ENCODE assay signal across 21 cellular contexts in genomic region chr1:94191216-94191615, GRCh38. TPM values are rescaled to one million over a fixed set of nuclear protein-coding genes. Genes with fewer than 3 reads are reported as not detected.
DNase-seq lines count a peak whose midpoint lies in the region; ATAC-seq, FAIRE-seq and TF ChIP-seq lines count a peak whose summit lies in the region.
"Had no signal": no experiment of that assay in that cellular context is flagged by ENCODE, and none has a peak within 500 bp of the region (broad histone marks: within the 10 kb centered on the region; RNA-seq: fewer than 3 reads in every experiment).

No MANE protein-coding gene starts in this region.

- peak; percentile 7 for DNase-seq in NCI-H748 (lab: John Stamatoyannopoulos, UW; ENCODE audit: unreplicated experiment)
- no peak for DNase-seq in NCI-H748 treated with DMSO at 0.1 percent for 48 hours (lab: John Stamatoyannopoulos, UW)
- DNase-seq in DMS79 treated with DMSO at 0.1 percent for 48 hours (lab: John Stamatoyannopoulos, UW), result peak; percentile 39
- no peak for DNase-seq in PC-3
- no peak for DNase-seq in mesothelial cell of epicardium (ENCODE audit: low spot score in 2 of 2, unreplicated experiment in 2 of 2)
- DNase-seq in GM12892 (ENCODE audit: insufficient read length), result no peak
- no peak for DNase-seq in OCI-M1 (lab: John Stamatoyannopoulos, UW)
- DNase-seq: CD4-positive, CD25-positive, alpha-beta regulatory T cell; GM23248; H9; HFFc6; Kasumi-1; MG63; NCI-H146; NCI-H2081; NCI-H226; NCI-H526 had no signal

- POLR2A ChIA-PET in PC-3 (lab: Charles Lee; ENCODE audit: unreplicated experiment), result no interaction called here

- no peak overlapping the region for H3K27ac ChIP-seq in PC-3 (ENCODE audit: low read length)
- H3K27ac ChIP-seq: GM23248, SJSA1 had no signal

- intact Hi-C loops in PC-3 (cut with micrococcal nuclease), result no loop called here

- peaks cover 44% of the 10 kb centered on the region for H3F3A ChIP-seq in PC-3 (ENCODE audit: low read length, unreplicated experiment)

- CTCF ChIA-PET in PC-3 (lab: Charles Lee), result interaction anchor here (1.3 kb wide), 1 partner anchor 144 kb away, joined by 5 read pairs; no protein-coding TSS in a partner anchor

- no peaks in the 10 kb centered on the region for H3K9me3 ChIP-seq in PC-3 (ENCODE audit: low read length)
- H3K9me3 ChIP-seq: MG63, SJSA1 had no signal

- H2AFZ ChIP-seq in PC-3 (ENCODE audit: low read length), result no peak overlapping the region
- H2AFZ ChIP-seq: GM23248 had no signal

- FAIRE-seq in GM12892 (lab: Jason Lieb, UNC), result no peak
- FAIRE-seq: GM12891 had no signal

- no peak overlapping the region for H3K4me3 Mint-ChIP-seq in mesothelial cell of epicardium
- H3K4me3 Mint-ChIP-seq: CD4-positive, CD25-positive, alpha-beta regulatory T cell; H9; HFFc6 had no signal

- H3K4me3 ChIP-seq in PC-3 (ENCODE audit: low read length), result no peak overlapping the region
- H3K4me3 ChIP-seq: GM23248, MG63, SJSA1 had no signal

- ATAC-seq in PC-3 (peak; percentile 31; the same call in 1 of the 2 replicates), GM19351 (IDR thresholded peaks at IDR 0.05; ENCODE audit: unreplicated experiment) (no peak)
- ATAC-seq: Right ventricle myocardium inferior had no signal

- H3K9me2 ChIP-seq in PC-3 (replicated peaks; ENCODE audit: low read length), result no peaks in the 10 kb centered on the region

- peaks cover 22% of the 10 kb centered on the region for H3K4me1 Mint-ChIP-seq in mesothelial cell of epicardium
- H3K4me1 Mint-ChIP-seq: CD4-positive, CD25-positive, alpha-beta regulatory T cell had no signal

- BruUV-seq in PC-3 (replicated peaks; lab: Mats Ljungman, UMichigan), result no TSS peak

- H3K27me3 Mint-ChIP-seq in mesothelial cell of epicardium (ENCODE audit: low read depth), result no peaks in the 10 kb centered on the region

- H3K9ac ChIP-seq in PC-3 (ENCODE audit: low read length), result no peak overlapping the region
- H3K9ac ChIP-seq: GM23248 had no signal

- no peak overlapping the region for H3K4me2 ChIP-seq in PC-3 (ENCODE audit: low read length)

- H3K4me1 ChIP-seq in PC-3 (ENCODE audit: insufficient read depth, low read length), result 0 out of 2 replicates have a peak, but pooled peaks cover 3% of the 10 kb centered on the region
- H3K4me1 ChIP-seq: SJSA1 had no signal

- TF ChIP-seq POLR2A in GM12892 (IDR thresholded peaks at IDR 0.05; ENCODE audit: low read depth, low read length), result no peak

- H4K20me1 ChIP-seq in PC-3 (ENCODE audit: low read length), result peaks cover 46% of the 10 kb centered on the region

- H3K36me3 Mint-ChIP-seq in mesothelial cell of epicardium, result peaks cover 54% of the 10 kb centered on the region
- H3K36me3 Mint-ChIP-seq: CD4-positive, CD25-positive, alpha-beta regulatory T cell had no signal

- H3K79me2 ChIP-seq in PC-3 (ENCODE audit: low read length), result peaks cover 95% of the 10 kb centered on the region

- H3K27me3 ChIP-seq in PC-3 (ENCODE audit: low read length), result no peaks in the 10 kb centered on the region
- H3K27me3 ChIP-seq: MG63, SJSA1 had no signal

- H3K27ac Mint-ChIP-seq in mesothelial cell of epicardium, result peak overlapping the region; percentile 4
- H3K27ac Mint-ChIP-seq: CD4-positive, CD25-positive, alpha-beta regulatory T cell; H9; HFFc6 had no signal

- TF ChIP-seq CTCF in PC-3 (conservative IDR thresholded peaks at IDR 0.05; ENCODE audit: low read depth, low read length) (no peak), mesothelial cell of epicardium (IDR thresholded peaks at IDR 0.05; ENCODE audit: unreplicated experiment) (no peak)

- peaks cover 94% of the 10 kb centered on the region for H3K36me3 ChIP-seq in PC-3 (ENCODE audit: low read depth, low read length)

- H3K9me3 Mint-ChIP-seq in mesothelial cell of epicardium, result no peaks in the 10 kb centered on the region
- H3K9me3 Mint-ChIP-seq: H9, HFFc6 had no signal

RNA-seq across cellular contexts. Expression of gene ARHGAP29, which starts 46.2 kb away (rescaled TPM):
- total RNA-seq in PC-3 (2014; rRNA removed), result 161 and 166 TPM in 2 replicates
- total RNA-seq in mesothelial cell of epicardium, result 110 to 115 TPM (median 114 TPM) in 3 replicates
- polyA plus RNA-seq in GM12892 (2012; ENCODE audit: missing spikeins), result 0.34 TPM
- total RNA-seq: CD4-positive, CD25-positive, alpha-beta regulatory T cell had no signal
- polyA plus RNA-seq: CD4-positive, CD25-positive, alpha-beta regulatory T cell had no signal

Comparison
In these comparisons a context has a peak if more than half of its experiments do, and no peak if none do; other contexts are left out.
1. DNase-seq: peak in NCI-H748 (single experiment) and DMS79 treated with DMSO at 0.1 percent for 48 hours (single experiment); none in NCI-H748 treated with DMSO at 0.1 percent for 48 hours (single experiment), PC-3 (single experiment), mesothelial cell of epicardium (0 of 2), GM12892 (single experiment) and OCI-M1 (single experiment).